8 cellular contexts compared by ENCODE assay signal in the genomic region with DNA sequence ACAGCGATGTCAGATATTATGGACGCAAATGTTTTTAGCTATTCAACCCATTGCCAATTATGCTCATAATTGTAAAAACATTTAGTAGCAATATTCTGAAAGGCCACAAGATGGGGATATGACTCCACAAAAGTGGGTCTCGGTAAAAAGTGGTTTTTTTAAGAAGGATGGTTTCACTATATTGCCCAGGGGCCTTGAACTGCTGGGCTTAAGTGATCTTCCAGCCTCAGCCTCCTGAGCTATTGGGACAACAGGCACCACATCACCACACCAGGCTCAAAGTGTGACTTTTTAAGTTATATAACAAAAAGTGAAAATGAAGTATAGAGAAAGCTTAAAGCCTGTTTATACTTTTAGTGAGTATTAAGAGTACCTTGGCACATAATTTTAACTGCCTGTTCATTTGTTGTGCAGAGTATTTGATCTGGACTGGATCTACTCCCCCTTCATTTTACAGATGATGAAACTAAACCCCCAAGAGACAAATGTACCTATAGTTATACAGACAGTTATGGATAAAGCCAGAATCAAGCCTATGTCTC. TPM values are rescaled to one million over a fixed set of nuclear protein-coding genes. Genes with fewer than 3 reads are reported as not detected.
A peak's percentile ranks its signal among the peaks of the same experiment; 100 is the strongest.
DNase-seq lines count a peak whose midpoint lies in the region; ATAC-seq, FAIRE-seq and TF ChIP-seq lines count a peak whose summit lies in the region.

No MANE protein-coding gene starts in this region.

- H3K4me1 ChIP-seq in A673 (ENCODE audit: insufficient read depth, low read length, poor library complexity, severe bottlenecking) (peaks cover 33% of the 10 kb centered on the region), esophagus squamous epithelium (peaks cover 0 to 54% (median 9%) of the 10 kb centered on the region in 3 donors)

- H3K27ac ChIP-seq in A673 (ENCODE audit: low read depth, low read length, poor library complexity, severe bottlenecking) (peak overlapping the region; percentile 22), VCaP (no peak overlapping the region), esophagus squamous epithelium (peak overlapping the region in 1 of 4 donors; percentile 29)

- peak overlapping the region; percentile 8 to 22 (median 15) for H3K27ac Mint-ChIP-seq in nephron

- no peaks in the 10 kb centered on the region for H3K9me3 ChIP-seq in A673 (ENCODE audit: low read depth, low read length, poor library complexity, severe bottlenecking)
- H3K9me3 ChIP-seq in esophagus squamous epithelium: no peaks in the 10 kb centered on the region

- CTCF ChIA-PET in A673 (lab: Charles Lee): interaction anchor here (1.2 to 1.4 kb wide), 3 partner anchors 11 to 419 kb away, joined by 3 to 4 read pairs (median 4); partner anchors contain the start of genes ATP6V1A and GRAMD1C

- FAIRE-seq in G401.6 (lab: Jason Lieb, UNC): peak; percentile 93

- POLR2A ChIA-PET in A673 (lab: Charles Lee; ENCODE audit: low non-redundant PET): no interaction called here

- no peak for TF ChIP-seq POLR2A in esophagus squamous epithelium (IDR thresholded peaks at IDR 0.05)

- ATAC-seq in HG02759 (IDR thresholded peaks at IDR 0.05; ENCODE audit: unreplicated experiment): peak; percentile 70

- no peaks in the 10 kb centered on the region for H3K27me3 ChIP-seq in A673 (replicated peaks; ENCODE audit: insufficient read depth, low read depth, low read length, poor library complexity)
- no peaks in the 10 kb centered on the region for H3K27me3 ChIP-seq in esophagus squamous epithelium

- H3K36me3 Mint-ChIP-seq in nephron (ENCODE audit: low read depth): peaks cover 14% of the 10 kb centered on the region

- intact Hi-C loops in A673 (cut with micrococcal nuclease; ENCODE audit: unreplicated experiment): loop anchor here (2.0 to 5.0 kb wide), 3 partner anchors 102 to 416 kb away; partner anchors contain the start of gene GRAMD1C
- intact Hi-C loops in esophagus squamous epithelium (cut with DNase I): no loop called here

- WGBS in esophagus squamous epithelium, 2 donors: 12 to 14% methylated on average over 3 of the region's 3 CpGs

- peaks cover 25% of the 10 kb centered on the region for H3K4me1 Mint-ChIP-seq in nephron

- no peaks in the 10 kb centered on the region for H3K9me3 Mint-ChIP-seq in nephron

- H3K27me3 Mint-ChIP-seq in nephron (ENCODE audit: low read depth): no peaks in the 10 kb centered on the region

- DNase-seq in A673 (ENCODE audit: low spot score) (peak; percentile 79), NCI-H146 treated with DMSO at 0.1 percent for 48 hours (lab: John Stamatoyannopoulos, UW; ENCODE audit: unreplicated experiment) (peak; percentile 54), esophagus squamous epithelium (lab: John Stamatoyannopoulos, UW) (no peak), OCI-M2 (lab: John Stamatoyannopoulos, UW; ENCODE audit: unreplicated experiment) (no peak)

- peak; percentile 70 for TF ChIP-seq CTCF in A673 (conservative IDR thresholded peaks at IDR 0.05; ENCODE audit: low read depth, low read length)
- TF ChIP-seq CTCF in VCaP (conservative IDR thresholded peaks at IDR 0.05): peak; percentile 74
- TF ChIP-seq CTCF in esophagus squamous epithelium (IDR thresholded peaks at IDR 0.05): peak; percentile 45 to 76 (median 64)
- peak; percentile 57 to 73 (median 61) for TF ChIP-seq CTCF in nephron (IDR thresholded peaks at IDR 0.05; ENCODE audit: unreplicated experiment in 3 of 3)

- no peak overlapping the region for H3K4me3 Mint-ChIP-seq in nephron

- H3K36me3 ChIP-seq in A673 (ENCODE audit: insufficient read depth, low read length, poor library complexity, severe bottlenecking) (no peaks in the 10 kb centered on the region), esophagus squamous epithelium (peaks cover 0 to 5% (median 0%) of the 10 kb centered on the region in 3 donors)

- no TSS peak for BruUV-seq in A673 (replicated peaks; lab: Mats Ljungman, UMichigan)

- H3K4me3 ChIP-seq in A673 (ENCODE audit: low read depth, low read length, poor library complexity, severe bottlenecking) (no peak overlapping the region), esophagus squamous epithelium (no peak overlapping the region)

RNA-seq across cellular contexts. Expression of gene NAA50, which starts 9.4 kb away (rescaled TPM):
- total RNA-seq in A673 (2021): 229 and 268 TPM in 2 replicates
- total RNA-seq in esophagus squamous epithelium: 100 to 1,000 TPM; 142 to 248 (median 228) TPM

RNA-seq across cellular contexts. Expression of gene ATP6V1A, which starts 10.2 kb away (rescaled TPM):
- 69.3 and 69.4 TPM in 2 replicates for total RNA-seq in A673 (2021)
- total RNA-seq in esophagus squamous epithelium: 10 to 100 TPM; 39.9 to 74.3 (median 60.6) TPM

RNA-seq across cellular contexts. Expression of gene USF3, which starts 40.2 kb away (rescaled TPM):
- 9.7 and 12.1 TPM in 2 replicates for total RNA-seq in A673 (2021)
- total RNA-seq in esophagus squamous epithelium: 10 to 100 TPM; 11.5 to 18.3 (median 12.6) TPM

Comparison
In these comparisons a context has a peak if more than half of its experiments do, and no peak if none do; other contexts are left out.
1. DNase-seq: peak in A673 (single experiment) and NCI-H146 treated with DMSO at 0.1 percent for 48 hours (single experiment); none in esophagus squamous epithelium (single experiment) and OCI-M2 (single experiment).
2. Peak in every context shown above with its lines, with median percentiles within 50 percentile points of each other: CTCF ChIP-seq.